ENCODE assay signal across 29 cellular contexts in the genomic region with DNA sequence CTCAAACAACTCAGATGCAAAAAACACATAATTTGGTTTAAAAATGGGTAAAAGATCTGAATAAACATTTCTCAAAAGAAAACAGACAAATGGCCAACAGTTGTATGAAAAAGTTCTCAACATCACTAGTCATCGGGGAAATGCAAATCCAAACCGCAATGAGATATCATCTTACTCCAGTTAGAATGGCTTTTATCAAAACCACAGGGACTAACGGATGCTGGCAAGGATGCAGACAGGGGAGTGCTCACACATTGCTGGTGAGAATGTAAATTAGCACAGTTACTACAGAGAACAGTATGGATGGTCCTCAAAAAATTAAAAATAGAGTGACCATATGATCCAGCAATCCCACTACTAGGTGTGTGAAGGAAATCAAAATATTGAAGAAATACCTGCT.
DNase-seq lines count a peak whose midpoint lies in the region; ATAC-seq and TF ChIP-seq lines count a peak whose summit lies in the region.
"Had no signal": no experiment of that assay in that cellular context is flagged by ENCODE, and none has a peak within 500 bp of the region (broad histone marks: within the 10 kb centered on the region; RNA-seq: fewer than 3 reads in every experiment).

No MANE protein-coding gene starts in this region.

- H3K4me1 ChIP-seq in body of pancreas: no peaks in the 10 kb centered on the region
- H3K4me1 ChIP-seq: Caco-2, colonic mucosa, heart right ventricle, testis had no signal

- H3K36me3 ChIP-seq in body of pancreas (replicated peaks in 1 of 2; ENCODE audit: insufficient read depth in 1 of 2, low read depth in 2 of 2): no peaks in the 10 kb centered on the region
- H3K36me3 ChIP-seq: colonic mucosa, heart right ventricle had no signal

- no peaks in the 10 kb centered on the region for H3K36me3 Mint-ChIP-seq in activated T-cell treated with anti-CD3 and anti-CD28 coated beads, Interleukin-2, amount 50 U/mL, for 24 hours (ENCODE audit: low read depth)

- no peak overlapping the region for H3K4me3 ChIP-seq in body of pancreas
- H3K4me3 ChIP-seq: colonic mucosa, heart right ventricle, mucosa of descending colon, testis had no signal

- H3K9me3 ChIP-seq in body of pancreas: no peaks in the 10 kb centered on the region
- H3K9me3 ChIP-seq: Caco-2, colonic mucosa, testis had no signal

- no peak for TF ChIP-seq POLR2A in body of pancreas (IDR thresholded peaks at IDR 0.05)

- no peak overlapping the region for H3K27ac Mint-ChIP-seq in activated T-cell treated with anti-CD3 and anti-CD28 coated beads, Interleukin-2, amount 50 U/mL, for 24 hours
- H3K27ac Mint-ChIP-seq: activated B cell treated with CpG ODN at 0.5 μM for 24 hours; effector memory CD8-positive, alpha-beta T cell; nephron had no signal

- peaks cover 4% of the 10 kb centered on the region for H3K9me3 Mint-ChIP-seq in activated T-cell treated with anti-CD3 and anti-CD28 coated beads, Interleukin-2, amount 50 U/mL, for 24 hours

- no peaks in the 10 kb centered on the region for H3K27me3 Mint-ChIP-seq in activated T-cell treated with anti-CD3 and anti-CD28 coated beads, Interleukin-2, amount 50 U/mL, for 24 hours
- H3K27me3 Mint-ChIP-seq: activated B cell treated with CpG ODN at 0.5 μM for 24 hours; effector memory CD8-positive, alpha-beta T cell had no signal

- no peak for TF ChIP-seq CTCF in body of pancreas (IDR thresholded peaks at IDR 0.05)

- intact Hi-C loops in body of pancreas (cut with DNase I): no loop called here

- DNase-seq in HT1080 (ENCODE audit: low read depth) (peak; percentile 78), NCI-H187 treated with DMSO at 0.1 percent for 48 hours (lab: John Stamatoyannopoulos, UW) (peak; percentile 48), astrocyte of the hippocampus (ENCODE audit: low read depth, low spot score) (peak; percentile 37), NCI-H2196 (lab: John Stamatoyannopoulos, UW; ENCODE audit: unreplicated experiment) (no peak), body of pancreas (no peak), activated T-cell treated with anti-CD3 and anti-CD28 coated beads for 4 hours (no peak)
- DNase-seq in activated T-cell treated with anti-CD3 and anti-CD28 coated beads, Interleukin-2, amount 50 U/mL, for 24 hours: no peak
- DNase-seq: activated B cell treated with CpG ODN at 0.5 μM for 24 hours; activated CD4-positive, alpha-beta T cell treated with anti-CD3 and anti-CD28 coated beads, Interleukin-2, amount 50 U/mL, for 1 hour; activated naive CD4-positive, alpha-beta T cell treated with Interleukin-2 at 50 U/mL for 16 hours; C1 segment of cervical spinal cord; Caco-2; colonic mucosa; DMS79; effector memory CD8-positive, alpha-beta T cell; erythroblast; HCEC 1CT; heart right ventricle; Karpas-422; left cardiac atrium; mucosa of descending colon; NCI-H1092; NCI-H2081; NCI-H524 treated with DMSO at 0.1 percent for 48 hours; stimulated activated naive CD8-positive, alpha-beta T cell treated with anti-CD3 and anti-CD28 coated beads, Interleukin-15, Interleukin-2, amounts not matched to agents 100 U/mL and 50 U/mL, for 24 hours; T-helper 9 cell; testis had no signal

- no peak overlapping the region for H3K27ac ChIP-seq in body of pancreas
- H3K27ac ChIP-seq: colonic mucosa, heart right ventricle, testis had no signal

- H3K27me3 ChIP-seq in body of pancreas: no peaks in the 10 kb centered on the region
- H3K27me3 ChIP-seq: colonic mucosa, testis had no signal

- WGBS in body of pancreas, 2 donors: 70 to 71% methylated on average over 3 of the region's 3 CpGs

- H3K4me3 Mint-ChIP-seq in activated T-cell treated with anti-CD3 and anti-CD28 coated beads, Interleukin-2, amount 50 U/mL, for 24 hours: no peak overlapping the region
- H3K4me3 Mint-ChIP-seq: activated B cell treated with CpG ODN at 0.5 μM for 24 hours; effector memory CD8-positive, alpha-beta T cell; nephron had no signal

- H3K4me1 Mint-ChIP-seq in activated T-cell treated with anti-CD3 and anti-CD28 coated beads, Interleukin-2, amount 50 U/mL, for 24 hours (ENCODE audit: low read depth): no peaks in the 10 kb centered on the region
- H3K4me1 Mint-ChIP-seq: activated B cell treated with CpG ODN at 0.5 μM for 24 hours had no signal

- no peak for ATAC-seq in body of pancreas
- ATAC-seq: effector memory CD8-positive, alpha-beta T cell; heart right ventricle; left cardiac atrium; mucosa of descending colon; stimulated activated naive CD8-positive, alpha-beta T cell treated with anti-CD3 and anti-CD28 coated beads, Interleukin-15, Interleukin-2, amounts not matched to agents 100 U/mL and 50 U/mL, for 24 hours had no signal

TF ChIP-seq in PFSK-1, 5 proteins besides CTCF, POLR2A, EP300 and RAD21:
- TF ChIP-seq TAF1 (IDR thresholded peaks at IDR 0.05; ENCODE audit: borderline replicate concordance, insufficient read depth, low read length) (peak; percentile 65; the same call in 1 of the 2 replicates), FOXP2 (optimal IDR thresholded peaks at IDR 0.05; ENCODE audit: borderline replicate concordance, extremely low read depth, extremely low read length, insufficient read depth) (no peak), POLR2AphosphoS5 (IDR thresholded peaks at IDR 0.05; ENCODE audit: low read depth, low read length) (peak; percentile 71)
- TF ChIP-seq, protein P1, sequence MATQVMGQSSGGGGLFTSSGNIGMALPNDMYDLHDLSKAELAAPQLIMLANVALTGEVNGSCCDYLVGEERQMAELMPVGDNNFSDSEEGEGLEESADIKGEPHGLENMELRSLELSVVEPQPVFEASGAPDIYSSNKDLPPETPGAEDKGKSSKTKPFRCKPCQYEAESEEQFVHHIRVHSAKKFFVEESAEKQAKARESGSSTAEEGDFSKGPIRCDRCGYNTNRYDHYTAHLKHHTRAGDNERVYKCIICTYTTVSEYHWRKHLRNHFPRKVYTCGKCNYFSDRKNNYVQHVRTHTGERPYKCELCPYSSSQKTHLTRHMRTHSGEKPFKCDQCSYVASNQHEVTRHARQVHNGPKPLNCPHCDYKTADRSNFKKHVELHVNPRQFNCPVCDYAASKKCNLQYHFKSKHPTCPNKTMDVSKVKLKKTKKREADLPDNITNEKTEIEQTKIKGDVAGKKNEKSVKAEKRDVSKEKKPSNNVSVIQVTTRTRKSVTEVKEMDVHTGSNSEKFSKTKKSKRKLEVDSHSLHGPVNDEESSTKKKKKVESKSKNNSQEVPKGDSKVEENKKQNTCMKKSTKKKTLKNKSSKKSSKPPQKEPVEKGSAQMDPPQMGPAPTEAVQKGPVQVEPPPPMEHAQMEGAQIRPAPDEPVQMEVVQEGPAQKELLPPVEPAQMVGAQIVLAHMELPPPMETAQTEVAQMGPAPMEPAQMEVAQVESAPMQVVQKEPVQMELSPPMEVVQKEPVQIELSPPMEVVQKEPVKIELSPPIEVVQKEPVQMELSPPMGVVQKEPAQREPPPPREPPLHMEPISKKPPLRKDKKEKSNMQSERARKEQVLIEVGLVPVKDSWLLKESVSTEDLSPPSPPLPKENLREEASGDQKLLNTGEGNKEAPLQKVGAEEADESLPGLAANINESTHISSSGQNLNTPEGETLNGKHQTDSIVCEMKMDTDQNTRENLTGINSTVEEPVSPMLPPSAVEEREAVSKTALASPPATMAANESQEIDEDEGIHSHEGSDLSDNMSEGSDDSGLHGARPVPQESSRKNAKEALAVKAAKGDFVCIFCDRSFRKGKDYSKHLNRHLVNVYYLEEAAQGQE (IDR thresholded peaks at IDR 0.05; ENCODE audit: insufficient read depth in 1 of 2, low read depth in 2 of 2, low read length in 2 of 2): peak in 1 of 2 experiments; percentile 62; a peak in 1 of 4 replicates

Comparison
In these comparisons a context has a peak if more than half of its experiments do, and no peak if none do; other contexts are left out.
1. DNase-seq: peak in HT1080 (single experiment), NCI-H187 treated with DMSO at 0.1 percent for 48 hours (single experiment) and astrocyte of the hippocampus (single experiment); none in NCI-H2196 (single experiment), activated T-cell treated with anti-CD3 and anti-CD28 coated beads, Interleukin-2, amount 50 U/mL, for 24 hours (single experiment), body of pancreas (0 of 4) and activated T-cell treated with anti-CD3 and anti-CD28 coated beads for 4 hours (single experiment).